In the genomic region with DNA sequence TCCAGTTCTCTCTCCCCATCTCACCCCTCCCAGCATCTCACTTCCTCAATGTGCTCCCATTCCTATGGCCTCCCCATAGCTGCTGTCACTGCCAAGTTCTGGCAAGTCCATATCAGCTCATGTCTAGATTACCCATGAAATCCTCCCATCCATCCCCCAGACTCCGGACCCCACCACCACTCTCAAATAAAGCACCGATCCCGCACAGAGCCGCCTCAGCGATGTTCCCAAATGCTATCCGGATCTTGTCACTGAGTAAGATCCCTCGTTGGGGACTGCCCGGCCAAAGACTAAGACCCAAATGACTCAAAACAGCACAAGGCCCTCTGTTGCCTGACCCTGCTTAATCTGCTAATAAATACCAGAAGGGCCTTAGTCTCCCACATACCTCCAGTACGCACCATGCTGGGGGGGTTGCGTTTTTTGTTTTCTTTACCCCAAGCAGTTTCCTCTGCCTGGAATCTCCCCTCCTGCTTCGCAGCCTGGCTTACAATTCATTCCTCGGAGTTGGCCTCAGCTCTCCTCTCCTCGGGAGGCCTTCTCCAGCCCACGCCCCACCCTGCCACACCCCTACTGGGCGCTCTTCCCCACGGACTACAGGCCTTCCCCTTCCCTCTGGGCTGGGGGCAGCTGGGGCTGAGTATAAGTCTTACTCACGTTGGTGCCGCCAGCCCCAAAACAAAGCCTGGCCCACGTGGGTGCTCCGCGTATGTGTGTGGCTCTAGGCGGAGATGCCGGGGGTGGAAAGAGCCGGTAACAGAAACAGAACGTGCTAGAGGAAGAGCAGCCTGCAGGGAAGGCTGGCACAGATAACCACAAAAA, we compare ENCODE assay signal across 8 cellular contexts. TPM values are rescaled to one million over a fixed set of nuclear protein-coding genes. Genes with fewer than 3 reads are reported as not detected.
DNase-seq lines count a peak whose midpoint lies in the region; ATAC-seq and TF ChIP-seq lines count a peak whose summit lies in the region.

No MANE protein-coding gene starts in this region.

- DNase-seq in COLO668 (lab: John Stamatoyannopoulos, UW; ENCODE audit: unreplicated experiment) (peak; percentile 30), fibroblast of the aortic adventitia (ENCODE audit: low read depth) (peak; percentile 92), posterior cingulate gyrus (peak in 9 of 10 donors; percentile 15 to 96 (median 65)), GDM1 (lab: John Stamatoyannopoulos, UW) (no peak), OCI-M2 (lab: John Stamatoyannopoulos, UW; ENCODE audit: unreplicated experiment) (no peak)
- peak; percentile 63 for DNase-seq in activated T-helper 9 cell treated with anti-CD3 and anti-CD28 coated beads, Interleukin-2, amount 50 U/mL, for 16 hours (ENCODE audit: low read depth)

- no peaks in the 10 kb centered on the region for H3K9me3 ChIP-seq in OCI-LY1 (ENCODE audit: low read length)

- no peaks in the 10 kb centered on the region for H3K36me3 ChIP-seq in OCI-LY1 (ENCODE audit: insufficient read depth, low read length)

- H3K4me1 ChIP-seq in OCI-LY1 (ENCODE audit: insufficient read depth, low read length, severe bottlenecking) = peaks cover 45% of the 10 kb centered on the region

- H3K79me2 ChIP-seq in OCI-LY1 (ENCODE audit: insufficient read depth, low read length) = no peaks in the 10 kb centered on the region

- no peak for TF ChIP-seq CTCF in OCI-LY1 (IDR thresholded peaks at IDR 0.05; ENCODE audit: low read length)
- TF ChIP-seq CTCF in fibroblast of the aortic adventitia (IDR thresholded peaks at IDR 0.05; ENCODE audit: insufficient read depth, low read length) = no peak

- intact Hi-C loops in posterior cingulate gyrus (cut with DNase I) = no loop called here

- no peaks in the 10 kb centered on the region for H4K20me1 ChIP-seq in OCI-LY1 (ENCODE audit: insufficient read depth, low read length)

- H3K9ac ChIP-seq in OCI-LY1 (ENCODE audit: low read length) = peak overlapping the region; percentile 77; the same call in 1 of the 2 replicates

- H3K4me3 ChIP-seq in OCI-LY1 (ENCODE audit: low read depth, low read length, poor library complexity, severe bottlenecking) = peak overlapping the region; percentile 84
- peak overlapping the region; percentile 76 for H3K4me3 ChIP-seq in fibroblast of the aortic adventitia (ENCODE audit: low read depth, low read length)

- no peak for ATAC-seq in GM18867 (IDR thresholded peaks at IDR 0.05; ENCODE audit: unreplicated experiment)

- no peaks in the 10 kb centered on the region for H3F3A ChIP-seq in OCI-LY1 (ENCODE audit: insufficient read depth, low read length)

- no peak overlapping the region for H3K27ac ChIP-seq in OCI-LY1 (ENCODE audit: low read depth, low read length, poor library complexity, severe bottlenecking)

- H3K27me3 ChIP-seq in OCI-LY1 (ENCODE audit: insufficient read depth, low read length) = peaks cover 8% of the 10 kb centered on the region; the same call in 1 of the 2 replicates

- no peak overlapping the region for H2AFZ ChIP-seq in OCI-LY1 (ENCODE audit: low read length)

- no peaks in the 10 kb centered on the region for H3K9me2 ChIP-seq in OCI-LY1 (ENCODE audit: low read depth, low read length)

- H3K4me2 ChIP-seq in OCI-LY1 (ENCODE audit: low read length) = peak overlapping the region; percentile 69

RNA-seq across cellular contexts. Expression of a gene that starts 1.8 kb away (rescaled TPM):
- total RNA-seq in fibroblast of the aortic adventitia (ENCODE audit: low replicate concordance) = 4.1 and 21.6 TPM in 2 replicates

Comparison
In these comparisons a context has a peak if more than half of its experiments do, and no peak if none do; other contexts are left out.
1. DNase-seq: peak in COLO668 (single experiment), activated T-helper 9 cell treated with anti-CD3 and anti-CD28 coated beads, Interleukin-2, amount 50 U/mL, for 16 hours (single experiment), fibroblast of the aortic adventitia (single experiment) and posterior cingulate gyrus (9 of 10); none in GDM1 (single experiment) and OCI-M2 (single experiment).